In the genomic region with DNA sequence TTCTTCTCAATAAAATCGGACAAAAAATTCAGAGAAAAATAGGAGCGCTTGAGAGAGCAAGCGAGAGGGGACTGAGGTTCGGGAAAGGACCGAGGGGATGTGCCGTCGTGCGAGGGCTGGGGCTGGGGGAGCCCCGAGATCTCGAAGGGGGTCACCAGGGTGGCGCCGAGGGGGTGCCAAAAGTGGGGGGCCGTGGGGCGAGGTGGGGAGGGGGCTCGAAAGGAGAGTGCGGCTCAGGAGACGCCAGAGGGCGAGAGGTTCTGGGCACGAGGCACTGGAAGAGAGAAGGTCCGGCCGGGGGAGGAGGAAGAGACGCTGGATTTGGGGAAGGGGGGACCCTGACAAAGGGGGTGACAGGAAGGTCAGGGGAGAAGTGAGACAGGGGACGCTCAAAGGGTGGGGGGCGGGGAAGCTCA, we compare ENCODE assay signal across 8 cellular contexts. TPM values are rescaled to one million over a fixed set of nuclear protein-coding genes. Genes with fewer than 3 reads are reported as not detected.
A peak's percentile ranks its signal among the peaks of the same experiment; 100 is the strongest.
DNase-seq lines count a peak whose midpoint lies in the region; ATAC-seq and TF ChIP-seq lines count a peak whose summit lies in the region.

No MANE protein-coding gene starts in this region.

- H3K27ac ChIP-seq in SU-DHL-6 (ENCODE audit: low read depth, low read length): no peak overlapping the region
- no peak overlapping the region for H3K27ac ChIP-seq in esophagus (ENCODE audit: low read depth in 2 of 2, low read length in 1 of 2)
- peak overlapping the region; percentile 92 for H3K27ac ChIP-seq in neural cell (ENCODE audit: low read length)
- no peak overlapping the region for H3K27ac ChIP-seq in Karpas-422 (ENCODE audit: low read length)

- H3K4me3 ChIP-seq in SU-DHL-6 (ENCODE audit: insufficient read depth, low read length, poor library complexity, severe bottlenecking) (peak overlapping the region; percentile 55), esophagus (ENCODE audit: low read depth in 1 of 2, low read length in 2 of 2) (peak overlapping the region; percentile 64 to 66), neural cell (ENCODE audit: low read length) (peak overlapping the region; percentile 87), Karpas-422 (ENCODE audit: low read length) (no peak overlapping the region)

- H3F3A ChIP-seq in SU-DHL-6 (ENCODE audit: insufficient read depth): no peaks in the 10 kb centered on the region
- H3F3A ChIP-seq in neural cell (ENCODE audit: insufficient read depth, low read length, poor library complexity, severe bottlenecking): peaks cover 3% of the 10 kb centered on the region

- peak overlapping the region; percentile 62 for H3K4me2 ChIP-seq in SU-DHL-6 (ENCODE audit: low read depth, low read length, poor library complexity, severe bottlenecking)
- H3K4me2 ChIP-seq in neural cell (ENCODE audit: low read length): no peak overlapping the region
- no peak overlapping the region for H3K4me2 ChIP-seq in Karpas-422 (ENCODE audit: low read depth, low read length, poor library complexity, severe bottlenecking)

- no peaks in the 10 kb centered on the region for H3K36me3 ChIP-seq in SU-DHL-6 (ENCODE audit: low read length)
- H3K36me3 ChIP-seq in esophagus (ENCODE audit: control insufficient read depth in 2 of 2, insufficient read depth in 2 of 2, low read length in 1 of 2): no peaks in the 10 kb centered on the region
- no peaks in the 10 kb centered on the region for H3K36me3 ChIP-seq in neural cell (ENCODE audit: insufficient read depth, low read length)
- no peaks in the 10 kb centered on the region for H3K36me3 ChIP-seq in Karpas-422 (ENCODE audit: insufficient read depth, low read length)

- TF ChIP-seq RAD21 in neural cell (conservative IDR thresholded peaks at IDR 0.05): no peak

- H3K9ac ChIP-seq in SU-DHL-6 (ENCODE audit: low read length) (peak overlapping the region; percentile 48), neural cell (ENCODE audit: low read length) (peak overlapping the region; percentile 97), Karpas-422 (ENCODE audit: low read length) (no peak overlapping the region)

- H3K9me3 ChIP-seq in SU-DHL-6 (ENCODE audit: insufficient read depth, low read length) (no peaks in the 10 kb centered on the region), esophagus (ENCODE audit: control insufficient read depth in 2 of 2, insufficient read depth in 1 of 2, low read depth in 1 of 2, low read length in 1 of 2) (no peaks in the 10 kb centered on the region), neural cell (ENCODE audit: low read length) (no peaks in the 10 kb centered on the region), Karpas-422 (ENCODE audit: low read length) (no peaks in the 10 kb centered on the region)

- peak; percentile 73 for DNase-seq in NCI-H82 (lab: John Stamatoyannopoulos, UW)
- no peak for DNase-seq in NCI-H82 treated with DMSO at 0.1 percent for 48 hours (lab: John Stamatoyannopoulos, UW; ENCODE audit: unreplicated experiment)
- DNase-seq in NCI-H446 (lab: John Stamatoyannopoulos, UW): no peak
- no peak for DNase-seq in Karpas-422

- H4K20me1 ChIP-seq in SU-DHL-6 (ENCODE audit: low read depth, low read length) (no peaks in the 10 kb centered on the region), neural cell (ENCODE audit: insufficient read depth) (peaks cover 30% of the 10 kb centered on the region), Karpas-422 (ENCODE audit: insufficient read depth, low read depth, low read length) (no peaks in the 10 kb centered on the region)

- H3K4me1 ChIP-seq in esophagus (ENCODE audit: control insufficient read depth in 2 of 2, insufficient read depth in 2 of 2, low read length in 1 of 2): peaks cover 0 to 2% of the 10 kb centered on the region in 2 donors
- H3K4me1 ChIP-seq in Karpas-422 (ENCODE audit: low read length): no peaks in the 10 kb centered on the region

- H3K79me2 ChIP-seq in SU-DHL-6 (ENCODE audit: insufficient read depth, low read length) (no peaks in the 10 kb centered on the region), neural cell (replicated peaks; ENCODE audit: insufficient read depth, low read length) (peaks cover 76% of the 10 kb centered on the region), Karpas-422 (ENCODE audit: low read length) (no peaks in the 10 kb centered on the region)

- no peak for TF ChIP-seq EP300 in neural cell (conservative IDR thresholded peaks at IDR 0.05; ENCODE audit: poor library complexity, severe bottlenecking)

- no peak for ATAC-seq in HG02840 (IDR thresholded peaks at IDR 0.05; ENCODE audit: low FRiP score, unreplicated experiment)

- H3K9me2 ChIP-seq in SU-DHL-6 (replicated peaks; ENCODE audit: insufficient read depth, low read length): no peaks in the 10 kb centered on the region
- no peaks in the 10 kb centered on the region for H3K9me2 ChIP-seq in neural cell (ENCODE audit: insufficient read depth, low read length)
- no peaks in the 10 kb centered on the region for H3K9me2 ChIP-seq in Karpas-422 (replicated peaks; ENCODE audit: insufficient read depth, low read length)

- peak overlapping the region; percentile 82 for H2AFZ ChIP-seq in SU-DHL-6 (ENCODE audit: low read depth, low read length, severe bottlenecking)
- H2AFZ ChIP-seq in neural cell (ENCODE audit: low read depth, low read length): peak overlapping the region; percentile 14
- H2AFZ ChIP-seq in Karpas-422 (ENCODE audit: low read length): no peak overlapping the region

- TF ChIP-seq CTCF in SU-DHL-6 (IDR thresholded peaks at IDR 0.05; ENCODE audit: insufficient read depth, low read length, poor library complexity, severe bottlenecking): no peak
- no peak for TF ChIP-seq CTCF in neural cell (IDR thresholded peaks at IDR 0.05; ENCODE audit: poor library complexity, severe bottlenecking)

- no peaks in the 10 kb centered on the region for H3K27me3 ChIP-seq in SU-DHL-6 (ENCODE audit: low read length)
- H3K27me3 ChIP-seq in esophagus (ENCODE audit: control insufficient read depth in 1 of 2, insufficient read depth in 2 of 2, low read length in 2 of 2): peaks cover 0 to 25% of the 10 kb centered on the region in 2 donors
- H3K27me3 ChIP-seq in neural cell (ENCODE audit: insufficient read depth, low read depth, low read length): no peaks in the 10 kb centered on the region
- no peaks in the 10 kb centered on the region for H3K27me3 ChIP-seq in Karpas-422 (ENCODE audit: low read length)

- WGBS in esophagus, 2 donors: 0 to 2% methylated on average over 21 to 24 of the region's 24 CpGs

TF ChIP-seq in neural cell, 6 proteins besides CTCF, POLR2A, EP300 and RAD21:
- TF ChIP-seq, protein P1, sequence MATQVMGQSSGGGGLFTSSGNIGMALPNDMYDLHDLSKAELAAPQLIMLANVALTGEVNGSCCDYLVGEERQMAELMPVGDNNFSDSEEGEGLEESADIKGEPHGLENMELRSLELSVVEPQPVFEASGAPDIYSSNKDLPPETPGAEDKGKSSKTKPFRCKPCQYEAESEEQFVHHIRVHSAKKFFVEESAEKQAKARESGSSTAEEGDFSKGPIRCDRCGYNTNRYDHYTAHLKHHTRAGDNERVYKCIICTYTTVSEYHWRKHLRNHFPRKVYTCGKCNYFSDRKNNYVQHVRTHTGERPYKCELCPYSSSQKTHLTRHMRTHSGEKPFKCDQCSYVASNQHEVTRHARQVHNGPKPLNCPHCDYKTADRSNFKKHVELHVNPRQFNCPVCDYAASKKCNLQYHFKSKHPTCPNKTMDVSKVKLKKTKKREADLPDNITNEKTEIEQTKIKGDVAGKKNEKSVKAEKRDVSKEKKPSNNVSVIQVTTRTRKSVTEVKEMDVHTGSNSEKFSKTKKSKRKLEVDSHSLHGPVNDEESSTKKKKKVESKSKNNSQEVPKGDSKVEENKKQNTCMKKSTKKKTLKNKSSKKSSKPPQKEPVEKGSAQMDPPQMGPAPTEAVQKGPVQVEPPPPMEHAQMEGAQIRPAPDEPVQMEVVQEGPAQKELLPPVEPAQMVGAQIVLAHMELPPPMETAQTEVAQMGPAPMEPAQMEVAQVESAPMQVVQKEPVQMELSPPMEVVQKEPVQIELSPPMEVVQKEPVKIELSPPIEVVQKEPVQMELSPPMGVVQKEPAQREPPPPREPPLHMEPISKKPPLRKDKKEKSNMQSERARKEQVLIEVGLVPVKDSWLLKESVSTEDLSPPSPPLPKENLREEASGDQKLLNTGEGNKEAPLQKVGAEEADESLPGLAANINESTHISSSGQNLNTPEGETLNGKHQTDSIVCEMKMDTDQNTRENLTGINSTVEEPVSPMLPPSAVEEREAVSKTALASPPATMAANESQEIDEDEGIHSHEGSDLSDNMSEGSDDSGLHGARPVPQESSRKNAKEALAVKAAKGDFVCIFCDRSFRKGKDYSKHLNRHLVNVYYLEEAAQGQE (IDR thresholded peaks at IDR 0.05; ENCODE audit: borderline replicate concordance): no peak
- TF ChIP-seq MXI1 (conservative IDR thresholded peaks at IDR 0.05; ENCODE audit: poor library complexity, severe bottlenecking) (no peak), EZH2 (IDR thresholded peaks at IDR 0.05; ENCODE audit: borderline replicate concordance, insufficient read depth, low read length, poor library complexity, severe bottlenecking) (no peak), TAF1 (IDR thresholded peaks at IDR 0.05; ENCODE audit: low read depth) (peak; percentile 4), SMC3 (conservative IDR thresholded peaks at IDR 0.05; ENCODE audit: poor library complexity) (no peak), POLR2AphosphoS5 (IDR thresholded peaks at IDR 0.05) (no peak)

RNA-seq across cellular contexts. Expression of a gene that starts 0.8 kb away (rescaled TPM):
- polyA plus RNA-seq in esophagus (under 1 TPM; 0.62 to 0.86 TPM), neural cell (46.6 and 57.8 TPM in 2 replicates)
- polyA minus RNA-seq in neural cell: 127 and 129 TPM in 2 replicates
- 0.18 and 0.67 TPM in 2 replicates for total RNA-seq in Karpas-422 (2014; rRNA removed; shearing (Covaris generic); ENCODE audit: low replicate concordance)

Comparison
In these comparisons a context has a peak if more than half of its experiments do, and no peak if none do; other contexts are left out.
1. RNA of a gene that starts 0.8 kb away (polyA plus RNA-seq): 46.6 to 57.8 TPM in neural cell; 0.62 to 0.86 TPM in esophagus; every median in the first group is over 10 times any median in the second.